ENCODE assay signal across 27 cellular contexts in genomic region chr20:41214666-41215065, GRCh38.
"Had no signal": no experiment of that assay in that cellular context is flagged by ENCODE, and none has a peak within 500 bp of the region (broad histone marks: within the 10 kb centered on the region; RNA-seq: fewer than 3 reads in every experiment).

No MANE protein-coding gene starts in this region.

- H3K4me2 ChIP-seq: SK-N-SH had no signal

- H3K27me3 ChIP-seq: body of pancreas, SJSA1 had no signal

- H3K4me3 ChIP-seq: body of pancreas, SJSA1 had no signal

- ATAC-seq: activated CD8-positive, alpha-beta T cell treated with anti-CD3 and anti-CD28 coated beads for 36 hours; body of pancreas; Panc1 had no signal

- H3K9me3 Mint-ChIP-seq: activated CD4-positive, alpha-beta T cell treated with anti-CD3 and anti-CD28 coated beads, Interleukin-2, amount 10 ng/mL, durations not matched to agents 24 days and 14 days; activated CD8-positive, alpha-beta T cell treated with anti-CD3 and anti-CD28 coated beads for 36 hours; activated naive CD4-positive, alpha-beta T cell treated with anti-CD3 and anti-CD28 coated beads, Interleukin-2, amount 50 U/mL, for 24 hours; activated T-helper 2 cell treated with anti-CD3 and anti-CD28 coated beads, Interferon-gamma antibody, Interleukin-2, Interleukin-4, amounts not matched to agents 10 μg/mL and 5 μg/mL and 100 μg/mL, durations not matched to agents 14 hours and 24 hours and 36 hours; T-helper 1 cell treated with Interleukin-12 subunit alpha and Interleukin-12 subunit beta and Interleukin-4 antibody, amounts not matched to agents 30 μg/mL and 1 μg/mL, for 36 hours; T-helper 2 cell treated with Interferon-gamma antibody and Interleukin-4, amounts not matched to agents 5 μg/mL and 100 μg/mL, for 36 hours had no signal

- H3K27ac Mint-ChIP-seq: activated CD4-positive, alpha-beta T cell treated with anti-CD3 and anti-CD28 coated beads, Interleukin-2, amount 10 ng/mL, durations not matched to agents 24 days and 14 days; activated CD8-positive, alpha-beta T cell treated with anti-CD3 and anti-CD28 coated beads for 36 hours; activated naive CD4-positive, alpha-beta T cell treated with anti-CD3 and anti-CD28 coated beads, Interleukin-2, amount 50 U/mL, for 24 hours; activated naive CD8-positive, alpha-beta T cell treated with anti-CD3 and anti-CD28 coated beads, Interleukin-2, amount 10 ng/mL, durations not matched to agents 7 days and 5 days; activated T-helper 2 cell treated with anti-CD3 and anti-CD28 coated beads, Interferon-gamma antibody, Interleukin-2, Interleukin-4, amounts not matched to agents 10 μg/mL and 5 μg/mL and 100 μg/mL, durations not matched to agents 14 hours and 24 hours and 36 hours; T-helper 1 cell treated with Interleukin-12 subunit alpha and Interleukin-12 subunit beta and Interleukin-4 antibody, amounts not matched to agents 30 μg/mL and 1 μg/mL, for 36 hours; T-helper 2 cell treated with Interferon-gamma antibody and Interleukin-4, amounts not matched to agents 5 μg/mL and 100 μg/mL, for 36 hours had no signal

- H3K9ac ChIP-seq: SK-N-SH had no signal

- H3K36me3 Mint-ChIP-seq: activated naive CD4-positive, alpha-beta T cell treated with anti-CD3 and anti-CD28 coated beads, Interleukin-2, amount 50 U/mL, for 24 hours had no signal

- H3K36me3 ChIP-seq: SJSA1 had no signal

- H3K27me3 Mint-ChIP-seq: activated CD4-positive, alpha-beta T cell treated with anti-CD3 and anti-CD28 coated beads, Interleukin-2, amount 10 ng/mL, durations not matched to agents 24 days and 14 days; activated CD8-positive, alpha-beta T cell treated with anti-CD3 and anti-CD28 coated beads for 36 hours; activated naive CD4-positive, alpha-beta T cell treated with anti-CD3 and anti-CD28 coated beads, Interleukin-2, amount 50 U/mL, for 24 hours had no signal

- H3K4me1 Mint-ChIP-seq: activated CD4-positive, alpha-beta T cell treated with anti-CD3 and anti-CD28 coated beads, Interleukin-2, amount 10 ng/mL, durations not matched to agents 24 days and 14 days had no signal

- H3K9me3 ChIP-seq: body of pancreas, SJSA1, SK-N-SH had no signal

- FAIRE-seq: astrocyte, TTC549 had no signal

- H3K4me3 Mint-ChIP-seq: activated CD4-positive, alpha-beta T cell treated with anti-CD3 and anti-CD28 coated beads, Interleukin-2, amount 10 ng/mL, durations not matched to agents 24 days and 14 days; activated CD8-positive, alpha-beta T cell treated with anti-CD3 and anti-CD28 coated beads for 36 hours; activated naive CD4-positive, alpha-beta T cell treated with anti-CD3 and anti-CD28 coated beads, Interleukin-2, amount 50 U/mL, for 24 hours; activated naive CD8-positive, alpha-beta T cell treated with anti-CD3 and anti-CD28 coated beads, Interleukin-2, amount 10 ng/mL, durations not matched to agents 7 days and 5 days; T-helper 1 cell treated with Interleukin-12 subunit alpha and Interleukin-12 subunit beta and Interleukin-4 antibody, amounts not matched to agents 30 μg/mL and 1 μg/mL, for 36 hours; T-helper 2 cell treated with Interferon-gamma antibody and Interleukin-4, amounts not matched to agents 5 μg/mL and 100 μg/mL, for 36 hours had no signal

- H3K4me1 ChIP-seq: body of pancreas had no signal

- H3K27ac ChIP-seq: body of pancreas, SJSA1 had no signal

- DNase-seq: activated CD4-positive, alpha-beta T cell treated with anti-CD3 and anti-CD28 coated beads, Interleukin-2, amount 10 ng/mL, durations not matched to agents 24 days and 14 days; activated CD4-positive, alpha-beta T cell treated with anti-CD3 and anti-CD28 coated beads, Interleukin-2, amount 50 U/mL, for 4 hours; activated CD8-positive, alpha-beta T cell treated with anti-CD3 and anti-CD28 coated beads for 36 hours; activated gamma-delta T cell; activated naive CD4-positive, alpha-beta T cell treated with Interleukin-2 at 50 U/mL for 16 hours; activated naive CD8-positive, alpha-beta T cell treated with anti-CD3 and anti-CD28 coated beads, Interleukin-2, amount 10 ng/mL, durations not matched to agents 7 days and 5 days; activated T-cell treated with anti-CD3 and anti-CD28 coated beads, Interleukin-2, amount 50 U/mL, for 1 hour; amygdala; body of pancreas; central memory CD4-positive, alpha-beta T cell; NCI-H1105; NCI-H1417 treated with DMSO at 0.1 percent for 48 hours; NCI-H1694; NCI-H1930; NCI-H2081 treated with DMSO at 0.1 percent for 48 hours; NCI-H345; NCI-H524 treated with DMSO at 0.1 percent for 48 hours; SHP77 treated with DMSO at 0.1 percent for 48 hours; SK-N-SH had no signal
